8 cellular contexts compared by ENCODE assay signal in genomic region chr2:119517433-119517832, GRCh38. TPM values are rescaled to one million over a fixed set of nuclear protein-coding genes. Genes with fewer than 3 reads are reported as not detected.
DNase-seq lines count a peak whose midpoint lies in the region; ATAC-seq and TF ChIP-seq lines count a peak whose summit lies in the region.

No MANE protein-coding gene starts in this region.

- H3K4me1 ChIP-seq in OCI-LY7 (ENCODE audit: insufficient read depth, low read length, poor library complexity, severe bottlenecking), result no peaks in the 10 kb centered on the region
- peaks cover 0 to 12% (median 0%) of the 10 kb centered on the region in 3 donors for H3K4me1 ChIP-seq in gastroesophageal sphincter

- no peak overlapping the region for H3K27ac ChIP-seq in OCI-LY7 (ENCODE audit: low read depth, low read length, poor library complexity, severe bottlenecking)
- no peak overlapping the region for H3K27ac ChIP-seq in gastroesophageal sphincter

- H3K79me2 ChIP-seq in OCI-LY7 (ENCODE audit: insufficient read depth, low read depth, low read length), result no peaks in the 10 kb centered on the region

- H3K9me2 ChIP-seq in OCI-LY7 (ENCODE audit: insufficient read depth, low read length), result no peaks in the 10 kb centered on the region

- H3K4me3 Mint-ChIP-seq in activated naive CD8-positive, alpha-beta T cell treated with anti-CD3 and anti-CD28 coated beads for 36 hours, result no peak overlapping the region

- ATAC-seq in GM19463 (IDR thresholded peaks at IDR 0.05; ENCODE audit: unreplicated experiment) (peak; percentile 94), HG03469 (IDR thresholded peaks at IDR 0.05; ENCODE audit: unreplicated experiment) (peak; percentile 80), gastroesophageal sphincter (no peak)

- H3K36me3 ChIP-seq in OCI-LY7 (ENCODE audit: insufficient read depth, low read length) (no peaks in the 10 kb centered on the region), gastroesophageal sphincter (no peaks in the 10 kb centered on the region)

- H3K27me3 ChIP-seq in gastroesophageal sphincter, result peaks cover 30% of the 10 kb centered on the region

- TF ChIP-seq POLR2A in gastroesophageal sphincter (IDR thresholded peaks at IDR 0.05), result no peak

- no peak for TF ChIP-seq EP300 in gastroesophageal sphincter (IDR thresholded peaks at IDR 0.05)

- no peaks in the 10 kb centered on the region for H4K20me1 ChIP-seq in OCI-LY7 (ENCODE audit: insufficient read depth, low read length)

- POLR2A ChIA-PET in OCI-LY7 (lab: Charles Lee), result no interaction called here

- CTCF ChIA-PET in OCI-LY7 (lab: Charles Lee; ENCODE audit: unreplicated experiment), result no interaction called here

- H3K27me3 Mint-ChIP-seq in activated naive CD8-positive, alpha-beta T cell treated with anti-CD3 and anti-CD28 coated beads for 36 hours, result peaks cover 40% of the 10 kb centered on the region

- no peak overlapping the region for H3K4me2 ChIP-seq in OCI-LY7 (ENCODE audit: low read length)

- no peaks in the 10 kb centered on the region for H3K4me1 Mint-ChIP-seq in activated naive CD8-positive, alpha-beta T cell treated with anti-CD3 and anti-CD28 coated beads for 36 hours

- no TSS peak for BruUV-seq in OCI-LY7 (replicated peaks; lab: Mats Ljungman, UMichigan)

- intact Hi-C loops in OCI-LY7 (cut with micrococcal nuclease; ENCODE audit: unreplicated experiment), result loop anchor here (5.0 kb wide), 1 partner anchor 145 kb away; no protein-coding TSS in a partner anchor

- no peaks in the 10 kb centered on the region for H3K9me3 Mint-ChIP-seq in activated naive CD8-positive, alpha-beta T cell treated with anti-CD3 and anti-CD28 coated beads for 36 hours

- H3K9me3 ChIP-seq in OCI-LY7 (ENCODE audit: low read length) (no peaks in the 10 kb centered on the region), gastroesophageal sphincter (no peaks in the 10 kb centered on the region)

- no peak overlapping the region for H2AFZ ChIP-seq in OCI-LY7 (ENCODE audit: low read length)

- DNase-seq in EH (ENCODE audit: low read depth) (peak; percentile 43), OCI-LY7 (ENCODE audit: low spot score) (peak; percentile 47), iPS-NIHi7 (ENCODE audit: extremely low spot score) (peak; percentile 87)
- DNase-seq in activated naive CD8-positive, alpha-beta T cell treated with anti-CD3 and anti-CD28 coated beads for 36 hours, result peak; percentile 37
- peak; percentile 12 for DNase-seq in stimulated activated CD8-positive, alpha-beta memory T cell treated with anti-CD3 and anti-CD28 coated beads, Interleukin-12 subunit alpha, Interleukin-12 subunit beta, amount 100 ng/mL, for 1 hour (ENCODE audit: low read depth)

- H3K4me3 ChIP-seq in OCI-LY7 (ENCODE audit: low read depth, low read length, poor library complexity, severe bottlenecking) (no peak overlapping the region), gastroesophageal sphincter (no peak overlapping the region)

- no peaks in the 10 kb centered on the region for H3K36me3 Mint-ChIP-seq in activated naive CD8-positive, alpha-beta T cell treated with anti-CD3 and anti-CD28 coated beads for 36 hours

- 32 to 36% methylated on average over 4 to 7 of the region's 7 CpGs for WGBS in gastroesophageal sphincter (ENCODE audit: low coverage in 1 of 2), 2 donors

- no peak overlapping the region for H3K27ac Mint-ChIP-seq in activated naive CD8-positive, alpha-beta T cell treated with anti-CD3 and anti-CD28 coated beads for 36 hours

- peak; percentile 82 for TF ChIP-seq CTCF in OCI-LY7 (conservative IDR thresholded peaks at IDR 0.05; ENCODE audit: low read length)
- peak in 1 of 4 experiments; percentile 47 for TF ChIP-seq CTCF in gastroesophageal sphincter (IDR thresholded peaks at IDR 0.05)

RNA-seq across cellular contexts. Expression of gene SCTR, which starts 6.8 kb away (rescaled TPM):
- not detected in 2 replicates for total RNA-seq in OCI-LY7 (2014; rRNA removed; shearing (Covaris generic))
- total RNA-seq in OCI-LY7 (2022), result not detected in 2 replicates
- total RNA-seq in activated naive CD8-positive, alpha-beta T cell treated with anti-CD3 and anti-CD28 coated beads for 36 hours, result not detected
- under 1 TPM in 1 of 4 donors, not detected in 3; 0.81 TPM for total RNA-seq in gastroesophageal sphincter

RNA-seq across cellular contexts. Expression of gene CFAP221, which starts 26.8 kb away (rescaled TPM):
- not detected in 2 replicates for total RNA-seq in OCI-LY7 (2014; rRNA removed; shearing (Covaris generic))
- total RNA-seq in OCI-LY7 (2022) (not detected in 2 replicates), gastroesophageal sphincter (1 to 10 TPM in 1 of 4 donors, under 1 TPM in 2, not detected in 1; 0.25 to 8.6 (median 0.66) TPM)
- not detected for total RNA-seq in activated naive CD8-positive, alpha-beta T cell treated with anti-CD3 and anti-CD28 coated beads for 36 hours

Comparison
In these comparisons a context has a peak if more than half of its experiments do, and no peak if none do; other contexts are left out.
1. DNase-seq: peak in every context shown above with its lines; median percentile 87 in iPS-NIHi7; 47 in OCI-LY7; 43 in EH; 37 in activated naive CD8-positive, alpha-beta T cell treated with anti-CD3 and anti-CD28 coated beads for 36 hours; 12 in stimulated activated CD8-positive, alpha-beta memory T cell treated with anti-CD3 and anti-CD28 coated beads, Interleukin-12 subunit alpha, Interleukin-12 subunit beta, amount 100 ng/mL, for 1 hour.